Comparison of ENCODE assay signal across 8 cellular contexts in genomic region chr3:184584001-184584891, GRCh38. TPM values are rescaled to one million over a fixed set of nuclear protein-coding genes. Genes with fewer than 3 reads are reported as not detected.
DNase-seq lines count a peak whose midpoint lies in the region; ATAC-seq, FAIRE-seq and TF ChIP-seq lines count a peak whose summit lies in the region.

No MANE protein-coding gene starts in this region.

- 36 to 50% (median 39%) methylated on average over 43 of the region's 43 CpGs for WGBS in psoas muscle, 3 donors

- no peak overlapping the region for H3K4me3 ChIP-seq in Panc1 (ENCODE audit: low read depth in 2 of 2, low read length in 2 of 2)
- H3K4me3 ChIP-seq in cardiac muscle cell, result peak overlapping the region; percentile 17
- peak overlapping the region; percentile 76 for H3K4me3 ChIP-seq in psoas muscle

- H3K9ac ChIP-seq in ES-I3 (ENCODE audit: low read depth, low read length), result peak overlapping the region; percentile 51; the same call in 1 of the 2 replicates

- FAIRE-seq in RCC 7860 (lab: Jason Lieb, UNC), result no peak

- in situ Hi-C loops in Panc1 (cut with HindIII; ENCODE audit: low pct_unique_long_range_greater_than_20kb, low sequenced_read_pairs), result no loop called here

- no peaks in the 10 kb centered on the region; the same call in 1 of the 2 replicates for H3K36me3 ChIP-seq in ES-I3 (ENCODE audit: insufficient read depth, low read length)
- no peaks in the 10 kb centered on the region for H3K36me3 ChIP-seq in Panc1 (ENCODE audit: control insufficient read depth, insufficient read depth, low read length)
- H3K36me3 ChIP-seq in cardiac muscle cell, result peaks cover 24% of the 10 kb centered on the region
- no peaks in the 10 kb centered on the region for H3K36me3 ChIP-seq in psoas muscle (ENCODE audit: insufficient read depth in 1 of 2, low read depth in 1 of 2)

- TF ChIP-seq CTCF in Panc1 (IDR thresholded peaks at IDR 0.05) (no peak), cardiac muscle cell (IDR thresholded peaks at IDR 0.05; ENCODE audit: low read depth, low read length) (peak; percentile 33), psoas muscle (IDR thresholded peaks at IDR 0.05) (no peak)

- H3K9me3 ChIP-seq in ES-I3 (ENCODE audit: control insufficient read depth, insufficient read depth, low read length) (no peaks in the 10 kb centered on the region), Panc1 (ENCODE audit: control insufficient read depth, insufficient read depth, low read depth, low read length) (no peaks in the 10 kb centered on the region), cardiac muscle cell (ENCODE audit: low read depth) (no peaks in the 10 kb centered on the region), psoas muscle (no peaks in the 10 kb centered on the region)

- CTCF ChIA-PET in Panc1 (lab: Charles Lee), result no interaction called here

- H3K27ac ChIP-seq in Panc1 (ENCODE audit: low read length) (no peak overlapping the region), cardiac muscle cell (peak overlapping the region; percentile 96), psoas muscle (peak overlapping the region; percentile 71)

- DNase-seq in Panc1 (ENCODE audit: low read depth, low spot score), result no peak
- DNase-seq in cardiac muscle cell (ENCODE audit: low read depth in 1 of 2, low spot score in 1 of 2), result peak in 1 of 2 donors; percentile 85
- peak in 1 of 2 donors; percentile 55 for DNase-seq in psoas muscle
- no peak for DNase-seq in RCC 7860 (ENCODE audit: low spot score)
- DNase-seq in NCI-H1436 (lab: John Stamatoyannopoulos, UW), result no peak
- no peak for DNase-seq in NCI-H774 (lab: John Stamatoyannopoulos, UW)
- DNase-seq in glomerular visceral epithelial cell (ENCODE audit: extremely low spot score), result no peak

- H3K4me1 ChIP-seq in ES-I3 (ENCODE audit: insufficient read depth, low read length) (peaks cover 10% of the 10 kb centered on the region), Panc1 (ENCODE audit: control insufficient read depth, insufficient read depth, low read length) (no peaks in the 10 kb centered on the region), cardiac muscle cell (ENCODE audit: low read depth) (peaks cover 42% of the 10 kb centered on the region), psoas muscle (peaks cover 6% of the 10 kb centered on the region)

- BruUV-seq in Panc1 (replicated peaks; lab: Mats Ljungman, UMichigan), result no TSS peak

- POLR2A ChIA-PET in Panc1 (lab: Charles Lee), result interaction anchor here (0.6 kb wide), 1 partner anchor 199 kb away, joined by 10 read pairs; no protein-coding TSS in a partner anchor

- ATAC-seq in Panc1, result peak; percentile 39; the same call in 1 of the 2 replicates
- ATAC-seq in psoas muscle, result peak; percentile 10 to 42 (median 36)

- H3K27me3 ChIP-seq in Panc1 (ENCODE audit: control insufficient read depth, insufficient read depth, low read length) (no peaks in the 10 kb centered on the region), cardiac muscle cell (no peaks in the 10 kb centered on the region), psoas muscle (ENCODE audit: insufficient read depth in 3 of 3, low read length in 2 of 3) (peaks cover 0 to under 1% (median 0%) of the 10 kb centered on the region in 3 donors)

- intact Hi-C loops in Panc1 (cut with micrococcal nuclease; ENCODE audit: unreplicated experiment) (no loop called here), psoas muscle (cut with DNase I) (no loop called here)

RNA-seq across cellular contexts. Expression of gene EPHB3, which starts 22.7 kb away (rescaled TPM):
- total RNA-seq in Panc1 (2021; ENCODE audit: unreplicated experiment) (6.0 TPM), cardiac muscle cell (132 and 170 TPM in 2 replicates), psoas muscle (1 to 10 TPM in 2 of 4 donors, under 1 TPM in 2; 0.34 to 1.6 (median 0.92) TPM)
- polyA plus RNA-seq in Panc1 (2012; ENCODE audit: insufficient read length), result 9.6 TPM
- polyA plus RNA-seq in cardiac muscle cell (142 and 206 TPM in 2 replicates), psoas muscle (under 1 TPM; 0.08 to 0.69 (median 0.36) TPM)

Comparison
In these comparisons a context has a peak if more than half of its experiments do, and no peak if none do; other contexts are left out.
1. H3K4me3 ChIP-seq: peak in cardiac muscle cell (single experiment) and psoas muscle (single experiment); none in Panc1 (0 of 2).
2. RNA of gene EPHB3, which starts 22.7 kb away (total RNA-seq): 132 to 170 TPM in cardiac muscle cell; 6.0 TPM in Panc1 (single experiment) and 0.34 to 1.6 TPM in psoas muscle; every median in the first group is over 10 times any median in the second.